In the genomic region with DNA sequence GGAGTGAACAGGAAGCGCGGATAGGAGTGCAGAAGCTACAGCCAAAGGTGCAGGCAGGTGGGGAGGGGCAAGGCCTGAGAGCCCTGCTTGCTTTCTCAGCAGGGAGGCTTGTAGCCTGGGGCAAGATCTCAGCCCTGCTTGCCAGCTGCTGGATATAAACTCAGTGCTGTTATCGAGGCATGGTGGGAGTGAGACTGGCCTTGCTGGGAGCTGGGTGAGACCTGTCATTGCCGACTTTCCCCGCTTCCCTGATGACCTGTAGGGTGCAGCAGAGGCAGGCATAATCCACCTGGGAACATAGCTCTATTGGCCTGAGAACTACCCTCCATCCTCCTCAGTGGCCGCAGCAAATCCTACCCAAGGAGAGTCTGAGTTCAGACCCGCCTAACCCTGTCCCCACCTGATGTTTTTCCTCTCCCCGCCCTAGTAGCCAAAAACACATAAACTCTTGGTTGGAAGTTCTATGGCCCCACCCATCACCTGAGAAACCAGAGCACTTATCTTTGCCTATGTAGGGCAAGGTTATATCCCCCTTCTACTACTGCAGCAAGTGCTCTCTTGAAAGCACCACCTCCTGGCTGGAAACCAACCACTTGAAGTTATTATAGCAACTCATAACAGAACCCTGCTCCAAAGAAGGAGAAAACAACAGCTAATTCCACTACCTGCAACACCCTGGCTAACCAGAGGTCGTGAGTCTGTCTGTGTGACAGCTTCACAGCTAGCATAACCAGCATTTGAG, we compare ENCODE assay signal across 12 cellular contexts.
A peak's percentile ranks its signal among the peaks of the same experiment; 100 is the strongest.
DNase-seq lines count a peak whose midpoint lies in the region.
"Had no signal": no experiment of that assay in that cellular context is flagged by ENCODE, and none has a peak within 500 bp of the region (broad histone marks: within the 10 kb centered on the region; RNA-seq: fewer than 3 reads in every experiment).

No MANE protein-coding gene starts in this region.

- peak; percentile 23 for DNase-seq in DMS79 (lab: John Stamatoyannopoulos, UW)
- peak; percentile 6 for DNase-seq in HuH-7 (ENCODE audit: low spot score)
- peak; percentile 48 for DNase-seq in NCI-H510A (lab: John Stamatoyannopoulos, UW)
- DNase-seq in islet precursor cell = peak; percentile 95
- no peak for DNase-seq in occipital lobe (lab: John Stamatoyannopoulos, UW)
- DNase-seq in activated effector memory CD4-positive, alpha-beta T cell treated with anti-CD3 and anti-CD28 coated beads, Interleukin-2, amount 50 U/mL, for 16 hours = no peak
- no peak for DNase-seq in AML-193 (lab: John Stamatoyannopoulos, UW)
- DNase-seq in activated naive CD4-positive, alpha-beta T cell treated with anti-CD3 and anti-CD28 coated beads, Interleukin-2, amount 50 U/mL, for 16 hours = no peak
- DNase-seq: KG1; naive thymus-derived CD4-positive, alpha-beta T cell; NCI-H1930; transverse colon had no signal

Comparison
In these comparisons a context has a peak if more than half of its experiments do, and no peak if none do; other contexts are left out.
1. DNase-seq: peak in DMS79 (single experiment), HuH-7 (single experiment), NCI-H510A (single experiment) and islet precursor cell (single experiment); none in occipital lobe (single experiment), activated effector memory CD4-positive, alpha-beta T cell treated with anti-CD3 and anti-CD28 coated beads, Interleukin-2, amount 50 U/mL, for 16 hours (single experiment), AML-193 (0 of 2) and activated naive CD4-positive, alpha-beta T cell treated with anti-CD3 and anti-CD28 coated beads, Interleukin-2, amount 50 U/mL, for 16 hours (single experiment).